In the genomic region with DNA sequence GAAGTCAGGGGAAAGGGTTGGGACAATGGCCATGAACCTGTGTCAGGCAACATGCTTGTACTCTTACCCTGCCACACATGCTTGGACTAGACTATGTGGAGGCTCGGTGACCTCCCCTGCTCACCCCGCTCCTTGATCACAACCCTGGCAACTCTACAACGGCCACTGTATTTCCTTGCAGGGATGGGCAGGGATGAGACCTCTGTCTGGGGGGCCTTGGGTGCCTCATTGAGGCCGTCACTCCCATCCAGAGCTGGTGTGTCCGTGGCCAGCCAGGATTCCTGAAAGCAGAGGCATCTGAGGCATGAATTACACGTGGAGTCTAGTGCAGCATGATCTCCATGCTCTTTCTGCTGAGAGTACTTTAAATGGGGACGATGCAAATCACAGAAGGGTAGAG, we compare ENCODE assay signal across 8 cellular contexts. TPM values are rescaled to one million over a fixed set of nuclear protein-coding genes. Genes with fewer than 3 reads are reported as not detected.
DNase-seq lines count a peak whose midpoint lies in the region; ATAC-seq and TF ChIP-seq lines count a peak whose summit lies in the region.

No MANE protein-coding gene starts in this region.

- no peaks in the 10 kb centered on the region for H3K27me3 ChIP-seq in ascending aorta
- no peaks in the 10 kb centered on the region for H3K27me3 ChIP-seq in liver (ENCODE audit: control insufficient read depth in 4 of 4, insufficient read depth in 4 of 4, low read length in 3 of 4)
- H3K27me3 ChIP-seq in tibial artery: no peaks in the 10 kb centered on the region

- peaks cover 4 to 6% of the 10 kb centered on the region in 2 donors for H3K36me3 Mint-ChIP-seq in activated T-cell treated with anti-CD3 and anti-CD28 coated beads, Interleukin-2, amount 50 U/mL, for 72 hours (ENCODE audit: insufficient read depth in 2 of 2)

- H3K9me3 ChIP-seq in ascending aorta (no peaks in the 10 kb centered on the region), liver (ENCODE audit: control insufficient read depth in 4 of 4, low read length in 3 of 4) (no peaks in the 10 kb centered on the region), tibial artery (no peaks in the 10 kb centered on the region)

- H3K9me3 Mint-ChIP-seq in activated T-cell treated with anti-CD3 and anti-CD28 coated beads, Interleukin-2, amount 50 U/mL, for 72 hours: no peaks in the 10 kb centered on the region

- no peak for TF ChIP-seq CTCF in ascending aorta (IDR thresholded peaks at IDR 0.05)
- TF ChIP-seq CTCF in liver (IDR thresholded peaks at IDR 0.05; ENCODE audit: low read depth, low read length, missing input control): no peak
- TF ChIP-seq CTCF in tibial artery (IDR thresholded peaks at IDR 0.05): no peak

- 90% methylated on average over 7 of the region's 7 CpGs for WGBS in liver

- TF ChIP-seq RAD21 in liver (IDR thresholded peaks at IDR 0.05): no peak

- intact Hi-C loops in ascending aorta (cut with DNase I) (no loop called here), tibial artery (cut with DNase I; ENCODE audit: low total_unique reads) (no loop called here)

- H3K36me3 ChIP-seq in ascending aorta (peaks cover 20% of the 10 kb centered on the region in 2 donors), liver (ENCODE audit: control insufficient read depth in 4 of 4, insufficient read depth in 3 of 4, low read depth in 1 of 4, low read length in 3 of 4) (peaks cover 0 to 2% (median 0%) of the 10 kb centered on the region in 4 donors), tibial artery (peaks cover 9 to 27% (median 18%) of the 10 kb centered on the region in 3 donors)

- H3K27ac Mint-ChIP-seq in activated T-cell treated with anti-CD3 and anti-CD28 coated beads, Interleukin-2, amount 50 U/mL, for 72 hours: no peak overlapping the region

- H3K4me3 ChIP-seq in ascending aorta (peak overlapping the region; percentile 67 to 92), liver (ENCODE audit: low read depth in 1 of 3, low read length in 3 of 3) (peak overlapping the region; percentile 10 to 91 (median 68)), tibial artery (peak overlapping the region; percentile 91 to 95)

- DNase-seq in activated T-cell treated with anti-CD3 and anti-CD28 coated beads, Interleukin-2, amount 50 U/mL, for 72 hours: no peak
- DNase-seq in activated T-cell treated with anti-CD3 and anti-CD28 coated beads for 4 hours (no peak), ascending aorta (ENCODE audit: low spot score in 2 of 2) (no peak), tibial artery (no peak), NCI-H748 treated with DMSO at 0.1 percent for 48 hours (lab: John Stamatoyannopoulos, UW) (no peak)

- H3K4me1 Mint-ChIP-seq in activated T-cell treated with anti-CD3 and anti-CD28 coated beads, Interleukin-2, amount 50 U/mL, for 72 hours (ENCODE audit: low read depth): peaks cover 28% of the 10 kb centered on the region

- H3K4me3 Mint-ChIP-seq in activated T-cell treated with anti-CD3 and anti-CD28 coated beads, Interleukin-2, amount 50 U/mL, for 72 hours: peak overlapping the region; percentile 99

- peak overlapping the region; percentile 6 to 75 for H3K27ac ChIP-seq in ascending aorta
- H3K27ac ChIP-seq in liver (ENCODE audit: low read depth in 1 of 2, low read length in 2 of 2): peak overlapping the region in 1 of 2 donors; percentile 28
- peak overlapping the region; percentile 66 to 76 for H3K27ac ChIP-seq in tibial artery

- H3K9ac ChIP-seq in liver (ENCODE audit: low read depth in 1 of 2, low read length in 2 of 2): no peak overlapping the region

- H3K4me1 ChIP-seq in ascending aorta: peaks cover 24 to 34% of the 10 kb centered on the region in 2 donors
- H3K4me1 ChIP-seq in liver (ENCODE audit: control insufficient read depth in 4 of 4, insufficient read depth in 4 of 4, low read length in 3 of 4): peaks cover 4 to 43% (median 35%) of the 10 kb centered on the region in 4 donors
- peaks cover 0 to 39% (median 32%) of the 10 kb centered on the region in 4 donors for H3K4me1 ChIP-seq in tibial artery

- H3K27me3 Mint-ChIP-seq in activated T-cell treated with anti-CD3 and anti-CD28 coated beads, Interleukin-2, amount 50 U/mL, for 72 hours (ENCODE audit: low read depth): no peaks in the 10 kb centered on the region

- no peak for ATAC-seq in activated T-cell treated with anti-CD3 and anti-CD28 coated beads, Interleukin-2, amount 50 U/mL, for 72 hours (replicated peaks in 1 of 2)
- ATAC-seq in HG03025 (IDR thresholded peaks at IDR 0.05; ENCODE audit: low FRiP score, unreplicated experiment) (no peak), GM19395 (IDR thresholded peaks at IDR 0.05; ENCODE audit: unreplicated experiment) (no peak)

TF ChIP-seq in liver, 16 proteins besides CTCF, POLR2A, EP300 and RAD21:
- TF ChIP-seq, protein P1, sequence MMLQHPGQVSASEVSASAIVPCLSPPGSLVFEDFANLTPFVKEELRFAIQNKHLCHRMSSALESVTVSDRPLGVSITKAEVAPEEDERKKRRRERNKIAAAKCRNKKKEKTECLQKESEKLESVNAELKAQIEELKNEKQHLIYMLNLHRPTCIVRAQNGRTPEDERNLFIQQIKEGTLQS (IDR thresholded peaks at IDR 0.05): no peak
- TF ChIP-seq, protein P2, sequence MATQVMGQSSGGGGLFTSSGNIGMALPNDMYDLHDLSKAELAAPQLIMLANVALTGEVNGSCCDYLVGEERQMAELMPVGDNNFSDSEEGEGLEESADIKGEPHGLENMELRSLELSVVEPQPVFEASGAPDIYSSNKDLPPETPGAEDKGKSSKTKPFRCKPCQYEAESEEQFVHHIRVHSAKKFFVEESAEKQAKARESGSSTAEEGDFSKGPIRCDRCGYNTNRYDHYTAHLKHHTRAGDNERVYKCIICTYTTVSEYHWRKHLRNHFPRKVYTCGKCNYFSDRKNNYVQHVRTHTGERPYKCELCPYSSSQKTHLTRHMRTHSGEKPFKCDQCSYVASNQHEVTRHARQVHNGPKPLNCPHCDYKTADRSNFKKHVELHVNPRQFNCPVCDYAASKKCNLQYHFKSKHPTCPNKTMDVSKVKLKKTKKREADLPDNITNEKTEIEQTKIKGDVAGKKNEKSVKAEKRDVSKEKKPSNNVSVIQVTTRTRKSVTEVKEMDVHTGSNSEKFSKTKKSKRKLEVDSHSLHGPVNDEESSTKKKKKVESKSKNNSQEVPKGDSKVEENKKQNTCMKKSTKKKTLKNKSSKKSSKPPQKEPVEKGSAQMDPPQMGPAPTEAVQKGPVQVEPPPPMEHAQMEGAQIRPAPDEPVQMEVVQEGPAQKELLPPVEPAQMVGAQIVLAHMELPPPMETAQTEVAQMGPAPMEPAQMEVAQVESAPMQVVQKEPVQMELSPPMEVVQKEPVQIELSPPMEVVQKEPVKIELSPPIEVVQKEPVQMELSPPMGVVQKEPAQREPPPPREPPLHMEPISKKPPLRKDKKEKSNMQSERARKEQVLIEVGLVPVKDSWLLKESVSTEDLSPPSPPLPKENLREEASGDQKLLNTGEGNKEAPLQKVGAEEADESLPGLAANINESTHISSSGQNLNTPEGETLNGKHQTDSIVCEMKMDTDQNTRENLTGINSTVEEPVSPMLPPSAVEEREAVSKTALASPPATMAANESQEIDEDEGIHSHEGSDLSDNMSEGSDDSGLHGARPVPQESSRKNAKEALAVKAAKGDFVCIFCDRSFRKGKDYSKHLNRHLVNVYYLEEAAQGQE (IDR thresholded peaks at IDR 0.05): no peak
- no peak for TF ChIP-seq TAF1 (conservative IDR thresholded peaks at IDR 0.05)

RNA-seq across cellular contexts. Expression of gene PLA2G15, which starts 0.9 kb away (rescaled TPM):
- total RNA-seq in activated T-cell treated with anti-CD3 and anti-CD28 coated beads, Interleukin-2, amount 50 U/mL, for 72 hours: 1 to 10 TPM; 6.1 to 7.6 TPM
- total RNA-seq in ascending aorta: 21.9 TPM
- 10 to 100 TPM; 16.2 to 19.8 TPM for total RNA-seq in liver
- 10 to 100 TPM in 1 of 2 donors, 1 to 10 TPM in 1; 4.5 to 13.9 TPM for polyA plus RNA-seq in liver

RNA-seq across cellular contexts. Expression of gene ESRP2, which starts 10.2 kb away (rescaled TPM):
- under 1 TPM; 0.31 to 0.63 TPM for total RNA-seq in activated T-cell treated with anti-CD3 and anti-CD28 coated beads, Interleukin-2, amount 50 U/mL, for 72 hours
- not detected for total RNA-seq in ascending aorta
- 10 to 100 TPM; 21.0 to 84.8 TPM for total RNA-seq in liver
- polyA plus RNA-seq in liver: 10 to 100 TPM; 41.6 to 49.8 TPM

RNA-seq across cellular contexts. Expression of gene SLC7A6, which starts 18.2 kb away (rescaled TPM):
- total RNA-seq in activated T-cell treated with anti-CD3 and anti-CD28 coated beads, Interleukin-2, amount 50 U/mL, for 72 hours: 100 to 1,000 TPM in 1 of 2 donors, 10 to 100 TPM in 1; 99.8 to 131 TPM
- total RNA-seq in ascending aorta (27.7 TPM), liver (1 to 10 TPM; 2.5 to 4.9 TPM)
- polyA plus RNA-seq in liver: 1 to 10 TPM; 1.2 to 1.3 TPM

Comparison
In these comparisons a context has a peak if more than half of its experiments do, and no peak if none do; other contexts are left out.
1. RNA of gene ESRP2, which starts 10.2 kb away (total RNA-seq): 21.0 to 84.8 TPM in liver; 0.31 to 0.63 TPM in activated T-cell treated with anti-CD3 and anti-CD28 coated beads, Interleukin-2, amount 50 U/mL, for 72 hours and not detected in ascending aorta (single experiment); every median in the first group is over 10 times any median in the second.
2. Peak in every context shown above with its lines, with median percentiles within 50 percentile points of each other: H3K4me3 ChIP-seq.